Comparison of ENCODE assay signal across 8 cellular contexts in genomic region chr11:110295487-110296225, GRCh38. TPM values are rescaled to one million over a fixed set of nuclear protein-coding genes. Genes with fewer than 3 reads are reported as not detected.
A peak's percentile ranks its signal among the peaks of the same experiment; 100 is the strongest.
DNase-seq lines count a peak whose midpoint lies in the region; FAIRE-seq and TF ChIP-seq lines count a peak whose summit lies in the region.

No MANE protein-coding gene starts in this region.

- H3K23ac ChIP-seq in H9 (ENCODE audit: insufficient read length, low read depth, low read length) = no peak overlapping the region

- no peak overlapping the region for H2BK120ac ChIP-seq in H9 (ENCODE audit: low read depth, low read length, poor library complexity, severe bottlenecking)

- H2BK15ac ChIP-seq in H9 (ENCODE audit: low read depth, low read length) = no peak overlapping the region

- H3K9me1 ChIP-seq in keratinocyte (ENCODE audit: control insufficient read depth, extremely low read depth, insufficient read depth, low read length) = no peaks in the 10 kb centered on the region

- H3K4me2 ChIP-seq in H9 (ENCODE audit: insufficient read depth, insufficient read length, low read length) (peak overlapping the region; percentile 66), keratinocyte (ENCODE audit: control insufficient read depth, extremely low read depth, insufficient read depth, low read depth, low read length) (peak overlapping the region; percentile 89)

- H4K20me1 ChIP-seq in H9 (ENCODE audit: control insufficient read depth, insufficient read depth, insufficient read length) (no peaks in the 10 kb centered on the region), keratinocyte (ENCODE audit: control insufficient read depth, extremely low read depth, insufficient read depth, low read length) (peaks cover 22% of the 10 kb centered on the region)

- WGBS in H9 (ENCODE audit: extremely low coverage, insufficient read length, low lambda C conversion rate) = no CpG with 5 or more reads among the region's 39 CpGs

- H2BK12ac ChIP-seq in H9 (ENCODE audit: insufficient read length, low read depth, low read length) = no peak overlapping the region

- H3K14ac ChIP-seq in H9 (ENCODE audit: insufficient read depth, low read length) = peak overlapping the region; percentile 98; the same call in 1 of the 2 replicates

- no peak overlapping the region for H3K27ac ChIP-seq in H9 (ENCODE audit: insufficient read length, low read depth, low read length)
- peak overlapping the region; percentile 79 for H3K27ac ChIP-seq in caudate nucleus (ENCODE audit: low read depth, low read length)
- H3K27ac ChIP-seq in keratinocyte (ENCODE audit: control insufficient read depth, insufficient read depth, low read length) = peak overlapping the region; percentile 77

- DNase-seq in GM10266 (ENCODE audit: extremely low spot score) (peak; percentile 82), H9 (peak; percentile 57), LoVo (ENCODE audit: low spot score) (peak; percentile 24), UCSD-AML1 (lab: John Stamatoyannopoulos, UW; ENCODE audit: unreplicated experiment) (peak; percentile 61), caudate nucleus (lab: John Stamatoyannopoulos, UW) (peak in 40 of 61 donors; percentile 13 to 76 (median 41)), keratinocyte (ENCODE audit: low read depth, low spot score) (no peak), epidermal melanocyte (ENCODE audit: insufficient read length, low spot score) (no peak)
- DNase-seq in stimulated activated CD4-positive, alpha-beta T cell treated with anti-CD3 and anti-CD28 coated beads, Interleukin-15, amount 100 ng/mL, for 24 hours = peak; percentile 71

- no peak overlapping the region for H2AFZ ChIP-seq in H9 (ENCODE audit: low read length)
- H2AFZ ChIP-seq in keratinocyte (ENCODE audit: control insufficient read depth, low read length) = peak overlapping the region; percentile 51

- H2BK5ac ChIP-seq in H9 (ENCODE audit: insufficient read length, low read length) = no peak overlapping the region

- no peak for FAIRE-seq in keratinocyte (lab: Jason Lieb, UNC)

- H2BK20ac ChIP-seq in H9 (ENCODE audit: low read depth, low read length, poor library complexity, severe bottlenecking) = no peak overlapping the region

- peaks cover 46 to 62% of the 10 kb centered on the region in 2 experiments for H3K4me1 Mint-ChIP-seq in H9

- H3K36me3 ChIP-seq in keratinocyte (ENCODE audit: control insufficient read depth in 2 of 2, extremely low read depth in 1 of 2, insufficient read depth in 2 of 2, low read length in 2 of 2) = peaks cover 0 to 4% of the 10 kb centered on the region in 2 experiments

- H3K36me3 Mint-ChIP-seq in H9 (ENCODE audit: insufficient read depth in 1 of 3, low read depth in 3 of 3) = peaks cover 2 to 15% (median 7%) of the 10 kb centered on the region in 3 experiments; a peak in 6 of 7 replicates

- H3K27me3 ChIP-seq in H9 (ENCODE audit: insufficient read depth, low read length) = no peaks in the 10 kb centered on the region
- H3K27me3 ChIP-seq in keratinocyte (ENCODE audit: control insufficient read depth, extremely low read depth, insufficient read depth, low read length) = no peaks in the 10 kb centered on the region

- no peaks in the 10 kb centered on the region for H3K23me2 ChIP-seq in H9 (ENCODE audit: insufficient read length, low read depth, low read length, poor library complexity, severe bottlenecking)

- H2AK5ac ChIP-seq in H9 (ENCODE audit: insufficient read length, low read length) = no peak overlapping the region

- H4K91ac ChIP-seq in H9 (ENCODE audit: insufficient read length, low read depth, low read length) = no peak overlapping the region

- H3K4me3 ChIP-seq in keratinocyte (ENCODE audit: control insufficient read depth in 2 of 3, extremely low read depth in 1 of 3, insufficient read depth in 2 of 3, low read depth in 1 of 3, low read length in 3 of 3) = peak overlapping the region; percentile 89 to 95 (median 89)

- no peak overlapping the region for H4K5ac ChIP-seq in H9 (ENCODE audit: insufficient read length, low read depth, low read length)

- no peak overlapping the region for H3K4ac ChIP-seq in H9 (ENCODE audit: low read depth, low read length)

- H3K9me3 Mint-ChIP-seq in H9 = no peaks in the 10 kb centered on the region

- H3K4me3 Mint-ChIP-seq in H9 = peak overlapping the region; percentile 67 to 87

- no peaks in the 10 kb centered on the region for H3K9me3 ChIP-seq in H9 (ENCODE audit: control insufficient read depth, low read depth, low read length)
- H3K9me3 ChIP-seq in keratinocyte (ENCODE audit: control insufficient read depth, low read depth, low read length) = no peaks in the 10 kb centered on the region

- H3K79me2 ChIP-seq in H9 (ENCODE audit: insufficient read depth, low read length) (peaks cover 9% of the 10 kb centered on the region; the same call in 1 of the 2 replicates), keratinocyte (ENCODE audit: control insufficient read depth, insufficient read depth, low read length) (peaks cover 56% of the 10 kb centered on the region)

- H3K9ac ChIP-seq in H9 (ENCODE audit: extremely low read depth, insufficient read length, low read length) (peak overlapping the region; percentile 67), keratinocyte (ENCODE audit: control insufficient read depth, extremely low read depth, insufficient read depth, low read length) (peak overlapping the region; percentile 96)

- no peak overlapping the region for H3K18ac ChIP-seq in H9 (ENCODE audit: insufficient read length, low read depth, low read length)

- H3K56ac ChIP-seq in H9 (ENCODE audit: insufficient read length, low read depth, low read length) = no peak overlapping the region

- dilution Hi-C loops in keratinocyte (cut with MboI; ENCODE audit: extremely low pct_ligation_motif_present, low sequenced_read_pairs) = no loop called here

- H3K79me1 ChIP-seq in H9 (ENCODE audit: insufficient read depth, low read depth, low read length, poor library complexity, severe bottlenecking) = no peaks in the 10 kb centered on the region

- H3K27ac Mint-ChIP-seq in H9 = peak overlapping the region in 2 of 3 experiments; percentile 66 to 70; a peak in 2 of 7 replicates

- TF ChIP-seq CTCF in GM10266 (IDR thresholded peaks at IDR 0.05; ENCODE audit: control insufficient read depth, insufficient read depth, low read depth, missing control alignments) (no peak), H9 (conservative IDR thresholded peaks at IDR 0.05) (no peak), keratinocyte (optimal IDR thresholded peaks at IDR 0.05 in 1 of 3, IDR thresholded peaks at IDR 0.05 in 1 of 3, conservative IDR thresholded peaks at IDR 0.05 in 1 of 3; ENCODE audit: extremely low read depth in 1 of 3, insufficient read depth in 2 of 3, low read length in 3 of 3) (no peak)

- peaks cover 3% of the 10 kb centered on the region for H3K27me3 Mint-ChIP-seq in H9 (ENCODE audit: low read depth)

- no peak overlapping the region for H4K8ac ChIP-seq in H9 (replicated peaks; ENCODE audit: insufficient read length, low read depth, low read length)

- H3K4me1 ChIP-seq in H9 (ENCODE audit: insufficient read depth, low read length) (no peaks in the 10 kb centered on the region), keratinocyte (ENCODE audit: control insufficient read depth, extremely low read depth, insufficient read depth, low read length) (peaks cover 32% of the 10 kb centered on the region)

- H3T11ph ChIP-seq in H9 (ENCODE audit: low read length) = no peak overlapping the region

RNA-seq across cellular contexts. Expression of gene RDX, which starts 0.8 kb away (rescaled TPM):
- 86.6 and 96.2 TPM in 2 replicates for total RNA-seq in H9 (2021)
- 45.8 to 85.4 TPM (median 80.5 TPM) in 3 replicates for polyA plus RNA-seq in keratinocyte
- polyA plus RNA-seq in keratinocyte (2011; ENCODE audit: low read depth) = 104 TPM
- polyA plus RNA-seq in keratinocyte (2011; cell fraction: cytosol; rRNA removed) = 56.3 and 107 TPM in 2 replicates
- 62.0 and 83.8 TPM in 2 replicates for polyA plus RNA-seq in keratinocyte (2011; cell fraction: nucleus; rRNA removed)
- 38.8 and 70.5 TPM in 2 replicates for polyA plus RNA-seq in keratinocyte (2012; ENCODE audit: low replicate concordance)
- polyA minus RNA-seq in keratinocyte = 18.0 to 120 TPM (median 31.7 TPM) in 3 replicates
- polyA minus RNA-seq in keratinocyte (2011; cell fraction: cytosol; rRNA and poly(A)+ RNA removed) = 41.2 TPM
- polyA minus RNA-seq in keratinocyte (2011; cell fraction: nucleus; rRNA and poly(A)+ RNA removed) = 25.6 and 47.5 TPM in 2 replicates

Comparison
In these comparisons a context has a peak if more than half of its experiments do, and no peak if none do; other contexts are left out.
1. DNase-seq: peak in GM10266 (single experiment), H9 (single experiment), LoVo (single experiment), UCSD-AML1 (single experiment), caudate nucleus (40 of 61) and stimulated activated CD4-positive, alpha-beta T cell treated with anti-CD3 and anti-CD28 coated beads, Interleukin-15, amount 100 ng/mL, for 24 hours (single experiment); none in keratinocyte (single experiment) and epidermal melanocyte (single experiment).